17 cellular contexts compared by ENCODE assay signal in the genomic region with DNA sequence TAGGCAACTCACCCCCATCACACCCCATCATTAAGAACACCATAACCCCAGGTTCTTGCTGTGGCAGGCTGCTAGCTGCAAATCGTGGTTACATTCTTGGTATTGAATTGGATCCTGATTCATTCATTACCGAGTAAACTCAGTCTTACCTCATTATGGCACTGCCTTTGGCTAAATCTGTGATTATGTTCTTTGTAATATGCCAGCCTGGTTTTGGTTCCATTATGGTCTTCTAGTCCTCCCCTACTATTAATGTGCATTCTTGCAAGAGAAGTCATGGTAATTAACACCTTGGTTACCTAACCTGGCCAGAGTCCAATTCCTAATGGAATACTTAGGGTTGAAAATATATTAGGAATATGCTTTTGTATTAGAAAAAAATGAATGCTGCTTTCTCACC.
"Had no signal": no experiment of that assay in that cellular context is flagged by ENCODE, and none has a peak within 500 bp of the region (broad histone marks: within the 10 kb centered on the region; RNA-seq: fewer than 3 reads in every experiment).

No MANE protein-coding gene starts in this region.

- H3K4me3 Mint-ChIP-seq: naive thymus-derived CD8-positive, alpha-beta T cell; neural progenitor cell; type B pancreatic cell had no signal

- H3K9me3 ChIP-seq: heart left ventricle, mucosa of descending colon, ovary, suprapubic skin, thyroid gland had no signal

- H3K27ac Mint-ChIP-seq: naive thymus-derived CD8-positive, alpha-beta T cell; type B pancreatic cell had no signal

- ATAC-seq: heart left ventricle; mucosa of descending colon; naive thymus-derived CD8-positive, alpha-beta T cell; right cardiac atrium; stimulated activated naive CD8-positive, alpha-beta T cell treated with anti-CD3 and anti-CD28 coated beads, Interleukin-15, Interleukin-2, amounts not matched to agents 100 U/mL and 50 U/mL, for 24 hours had no signal

- H3K4me1 ChIP-seq: neural progenitor cell, thyroid gland had no signal

- H3K27me3 Mint-ChIP-seq: naive thymus-derived CD8-positive, alpha-beta T cell; type B pancreatic cell had no signal

- DNase-seq: erythroblast; heart left ventricle; hippocampal formation; kidney glomerular epithelial cell; mesendoderm; mucosa of descending colon; naive thymus-derived CD8-positive, alpha-beta T cell; nucleus accumbens; ovary; right cardiac atrium; small intestine; stimulated activated CD4-positive, alpha-beta T cell treated with anti-CD3 and anti-CD28 coated beads, Interleukin-2, amount 100 ng/mL, for 48 hours; stimulated activated naive CD8-positive, alpha-beta T cell treated with anti-CD3 and anti-CD28 coated beads, Interleukin-15, Interleukin-2, amounts not matched to agents 100 U/mL and 50 U/mL, for 24 hours; thyroid gland had no signal

- H3K4me3 ChIP-seq: heart left ventricle, mucosa of descending colon, neural progenitor cell, ovary, suprapubic skin, thyroid gland had no signal

- H3K4me1 Mint-ChIP-seq: naive thymus-derived CD8-positive, alpha-beta T cell had no signal

- H3K9ac ChIP-seq: neural progenitor cell had no signal

- H2AFZ ChIP-seq: neural progenitor cell had no signal

- H3K27ac ChIP-seq: heart left ventricle, neural progenitor cell, ovary, suprapubic skin, thyroid gland had no signal

- H3K27me3 ChIP-seq: heart left ventricle, ovary, suprapubic skin, thyroid gland had no signal

- H3K36me3 Mint-ChIP-seq: naive thymus-derived CD8-positive, alpha-beta T cell; type B pancreatic cell had no signal

- H3K4me2 ChIP-seq: neural progenitor cell had no signal

- H3K9me3 Mint-ChIP-seq: naive thymus-derived CD8-positive, alpha-beta T cell; type B pancreatic cell had no signal

- H3K36me3 ChIP-seq: heart left ventricle, neural progenitor cell, ovary, suprapubic skin, thyroid gland had no signal
